ENCODE assay signal across 18 cellular contexts in genomic region chr15:80732818-80733217, GRCh38. TPM values are rescaled to one million over a fixed set of nuclear protein-coding genes. Genes with fewer than 3 reads are reported as not detected.
DNase-seq lines count a peak whose midpoint lies in the region; ATAC-seq and TF ChIP-seq lines count a peak whose summit lies in the region.
"Had no signal": no experiment of that assay in that cellular context is flagged by ENCODE, and none has a peak within 500 bp of the region (broad histone marks: within the 10 kb centered on the region; RNA-seq: fewer than 3 reads in every experiment).

No MANE protein-coding gene starts in this region.

- intact Hi-C loops in left lung (cut with DNase I): no loop called here
- intact Hi-C loops in spleen (cut with DNase I; ENCODE audit: low total_unique reads): no loop called here

- TF ChIP-seq CTCF in left lung (IDR thresholded peaks at IDR 0.05): no peak
- no peak for TF ChIP-seq CTCF in spleen (IDR thresholded peaks at IDR 0.05 in 8 of 11, conservative IDR thresholded peaks at IDR 0.05 in 3 of 11)
- TF ChIP-seq CTCF in upper lobe of left lung (IDR thresholded peaks at IDR 0.05): no peak

- TF ChIP-seq EP300 in upper lobe of left lung (IDR thresholded peaks at IDR 0.05): no peak

- DNase-seq in DMS79 treated with DMSO at 0.1 percent for 48 hours (lab: John Stamatoyannopoulos, UW): peak; percentile 38
- no peak for DNase-seq in DMS79 (lab: John Stamatoyannopoulos, UW)
- DNase-seq in caudate nucleus (lab: John Stamatoyannopoulos, UW): no peak
- DNase-seq in left lung: no peak
- DNase-seq in spleen: no peak
- no peak for DNase-seq in NOMO-1 treated with dmso at 0.1 percent for 144 hours (lab: John Stamatoyannopoulos, UW; ENCODE audit: unreplicated experiment)
- DNase-seq in upper lobe of left lung: no peak
- DNase-seq: DMS 273 treated with DMSO at 0.1 percent for 48 hours, EL, NCI-H1436, NCI-H2029 treated with DMSO at 0.1 percent for 48 hours, NCI-H526 treated with DMSO at 0.1 percent for 48 hours, PC-3, SHP77 had no signal

- H3K4me1 ChIP-seq in left lung: peaks cover 0 to 18% of the 10 kb centered on the region in 2 donors
- H3K4me1 ChIP-seq in spleen: peaks cover 0 to 73% (median 37%) of the 10 kb centered on the region in 6 donors
- peaks cover 5 to 43% (median 27%) of the 10 kb centered on the region in 4 donors for H3K4me1 ChIP-seq in upper lobe of left lung
- H3K4me1 ChIP-seq: BLaER1, HAP-1 had no signal

- WGBS in spleen, 5 donors: 60 to 80% (median 72%) methylated on average over 5 of the region's 5 CpGs
- 71 to 76% methylated on average over 4 to 5 of the region's 5 CpGs for WGBS in upper lobe of left lung, 2 donors

- H3K36me3 ChIP-seq in left lung: no peaks in the 10 kb centered on the region
- no peaks in the 10 kb centered on the region for H3K36me3 ChIP-seq in spleen
- no peaks in the 10 kb centered on the region for H3K36me3 ChIP-seq in upper lobe of left lung
- H3K36me3 ChIP-seq: HAP-1 had no signal

- H3K4me3 ChIP-seq in left lung (no peak overlapping the region), spleen (no peak overlapping the region), upper lobe of left lung (no peak overlapping the region)
- H3K4me3 ChIP-seq: BLaER1, HAP-1 had no signal

- H3K27ac ChIP-seq in caudate nucleus (ENCODE audit: low read depth, low read length) (peak overlapping the region; percentile 37), left lung (no peak overlapping the region), spleen (peak overlapping the region; percentile 2 to 78 (median 50)), upper lobe of left lung (peak overlapping the region in 2 of 4 donors; percentile 7 to 54)
- H3K27ac ChIP-seq: 22Rv1, BLaER1 had no signal

- no peaks in the 10 kb centered on the region for H3K27me3 ChIP-seq in left lung
- H3K27me3 ChIP-seq in spleen (replicated peaks in 1 of 7): no peaks in the 10 kb centered on the region
- no peaks in the 10 kb centered on the region for H3K27me3 ChIP-seq in upper lobe of left lung
- H3K27me3 ChIP-seq: BLaER1 had no signal

- ATAC-seq in left lung (peak; percentile 32), HG03432 (IDR thresholded peaks at IDR 0.05; ENCODE audit: unreplicated experiment) (no peak), upper lobe of left lung (ENCODE audit: low FRiP score in 2 of 2) (no peak)
- ATAC-seq: PC-3 had no signal

- no peaks in the 10 kb centered on the region for H3K9me3 ChIP-seq in left lung
- no peaks in the 10 kb centered on the region for H3K9me3 ChIP-seq in spleen
- H3K9me3 ChIP-seq in upper lobe of left lung: no peaks in the 10 kb centered on the region
- H3K9me3 ChIP-seq: HAP-1 had no signal

- TF ChIP-seq POLR2A in spleen (IDR thresholded peaks at IDR 0.05) (no peak), upper lobe of left lung (IDR thresholded peaks at IDR 0.05) (no peak)

RNA-seq across cellular contexts. Expression of gene ABHD17C, which starts 37.7 kb away (rescaled TPM):
- 10 to 100 TPM; 32.2 to 33.4 TPM for total RNA-seq in left lung
- total RNA-seq in spleen: 10 to 100 TPM in 6 of 7 donors, 1 to 10 TPM in 1; 9.9 to 17.0 (median 11.7) TPM
- polyA plus RNA-seq in spleen: 1 to 10 TPM; 4.2 to 7.8 (median 7.8) TPM
- 10 to 100 TPM; 15.7 to 34.2 (median 25.5) TPM for total RNA-seq in upper lobe of left lung

RNA-seq across cellular contexts. Expression of gene CEMIP, which starts 46.4 kb away (rescaled TPM):
- total RNA-seq in left lung (10 to 100 TPM; 12.4 to 31.8 TPM), spleen (1 to 10 TPM in 5 of 7 donors, under 1 TPM in 1, not detected in 1; 0.34 to 3.0 (median 2.0) TPM), upper lobe of left lung (10 to 100 TPM in 1 of 6 donors, 1 to 10 TPM in 4, under 1 TPM in 1; 0.59 to 38.8 (median 5.7) TPM)
- polyA plus RNA-seq in spleen: under 1 TPM; 0.20 to 0.46 (median 0.22) TPM

Comparison
In these comparisons a context has a peak if more than half of its experiments do, and no peak if none do; other contexts are left out.
1. H3K27ac ChIP-seq: peak in caudate nucleus (single experiment) and spleen (8 of 8); none in left lung (0 of 2).